In the genomic region with DNA sequence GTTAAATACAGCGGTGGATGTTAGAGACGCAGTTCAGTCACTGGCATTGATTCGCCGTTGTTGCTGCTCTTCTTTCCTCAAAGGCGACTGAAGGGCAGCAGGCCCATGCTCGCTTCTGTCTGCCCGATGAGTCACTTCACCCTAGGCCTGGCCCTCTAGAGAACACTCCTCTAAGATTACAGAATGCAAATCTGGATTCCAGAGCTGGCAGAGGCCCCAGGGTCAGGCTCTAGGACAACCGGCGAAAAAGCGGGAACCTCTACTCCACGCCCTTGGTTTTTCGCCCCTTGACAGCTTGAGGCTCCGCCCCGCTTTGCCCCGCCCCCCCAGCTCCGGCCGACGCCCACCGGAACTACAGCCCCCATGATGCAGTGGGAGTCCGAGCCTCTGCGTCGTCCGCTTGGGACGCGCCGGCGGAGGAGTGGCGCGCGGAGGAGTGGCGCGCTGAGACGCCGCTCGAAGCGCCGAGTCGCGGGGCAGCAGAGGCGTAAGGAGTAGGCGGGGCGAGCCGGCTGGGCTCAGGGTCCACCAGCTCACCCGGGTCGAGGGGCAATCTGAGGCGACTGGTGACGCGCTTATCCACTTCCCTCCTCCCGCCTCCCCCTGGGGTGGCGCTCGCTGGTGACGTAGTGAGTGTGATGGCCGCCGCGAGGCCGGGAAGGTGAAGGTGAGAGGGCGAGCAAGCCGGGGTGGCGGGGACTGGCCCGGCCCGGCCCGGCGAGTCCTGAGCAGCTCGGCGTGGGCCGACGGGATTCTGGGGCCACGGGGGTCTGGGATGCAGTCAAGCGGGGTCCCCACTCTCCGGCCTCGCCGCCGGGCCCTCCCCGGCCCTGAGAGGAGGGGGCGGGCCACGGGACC, we compare ENCODE assay signal across 8 cellular contexts. TPM values are rescaled to one million over a fixed set of nuclear protein-coding genes. Genes with fewer than 3 reads are reported as not detected.
A peak's percentile ranks its signal among the peaks of the same experiment; 100 is the strongest.
DNase-seq lines count a peak whose midpoint lies in the region; ATAC-seq and TF ChIP-seq lines count a peak whose summit lies in the region.

A gene (plus strand): TSS at position 627 of the 858 bp plus-strand sequence. CDS start 8,725 bp downstream, outside the sequence.

- H3K4ac ChIP-seq in trophoblast cell (ENCODE audit: low read depth, low read length), result peak within 1 kb of the TSS; percentile 77

- H3K4me3 ChIP-seq in GM12875 (ENCODE audit: low read depth, low read length), result peak within 1 kb of the TSS; percentile 78
- peak within 1 kb of the TSS; percentile 99 for H3K4me3 ChIP-seq in adipocyte (ENCODE audit: low read length)
- H3K4me3 ChIP-seq in cardiac muscle cell, result peak within 1 kb of the TSS; percentile 67
- H3K4me3 ChIP-seq in trophoblast cell (ENCODE audit: low read depth, low read length), result peak within 1 kb of the TSS; percentile 98
- peak within 1 kb of the TSS; percentile 73 to 95 (median 94) for H3K4me3 ChIP-seq in transverse colon

- no peak within 1 kb of the TSS for H2BK12ac ChIP-seq in trophoblast cell (ENCODE audit: low read length)

- peak within 1 kb of the TSS; percentile 71 for H4K91ac ChIP-seq in trophoblast cell (ENCODE audit: low read depth, low read length)

- peak within 1 kb of the TSS; percentile 47 for H2BK120ac ChIP-seq in trophoblast cell (ENCODE audit: insufficient read depth, low read length, poor library complexity)

- H2AFZ ChIP-seq in trophoblast cell (ENCODE audit: insufficient read depth, low read length, poor library complexity), result peak within 1 kb of the TSS; percentile 57

- H3K4me1 ChIP-seq in adipocyte (ENCODE audit: control insufficient read depth, insufficient read depth, low read length) (peaks cover 41% of the 10 kb centered on the region), cardiac muscle cell (ENCODE audit: low read depth) (peaks cover 14% of the 10 kb centered on the region), trophoblast cell (ENCODE audit: control insufficient read depth in 1 of 2, insufficient read depth in 2 of 2, low read length in 2 of 2) (peaks cover 12 to 17% of the 10 kb centered on the region in 2 experiments), transverse colon (peaks cover 22 to 55% (median 42%) of the 10 kb centered on the region in 4 donors)

- peak within 1 kb of the TSS; percentile 97 for H3K4me2 ChIP-seq in trophoblast cell (ENCODE audit: low read length)

- TF ChIP-seq EP300 in transverse colon (IDR thresholded peaks at IDR 0.05; ENCODE audit: low read depth), result peak; percentile 18

- peak within 1 kb of the TSS; percentile 67 for H3K18ac ChIP-seq in trophoblast cell (ENCODE audit: low read length)

- H3K36me3 ChIP-seq in adipocyte (ENCODE audit: control insufficient read depth, insufficient read depth, low read length, severe bottlenecking), result peaks cover 30% of the 10 kb centered on the region
- H3K36me3 ChIP-seq in cardiac muscle cell, result peaks cover 17% of the 10 kb centered on the region
- peaks cover 31 to 36% of the 10 kb centered on the region in 2 experiments for H3K36me3 ChIP-seq in trophoblast cell (ENCODE audit: control insufficient read depth in 1 of 2, insufficient read depth in 2 of 2, low read length in 2 of 2)
- peaks cover 0 to 8% (median 2%) of the 10 kb centered on the region in 4 donors for H3K36me3 ChIP-seq in transverse colon

- peak; percentile 83 for TF ChIP-seq POLR2A in transverse colon (IDR thresholded peaks at IDR 0.05)

- DNase-seq in NCI-H1436 (lab: John Stamatoyannopoulos, UW), result peak; percentile 99
- DNase-seq in T follicular helper cell (ENCODE audit: low read depth), result peak; percentile 88
- peak; percentile 98 for DNase-seq in adipocyte (ENCODE audit: low read depth)
- DNase-seq in cardiac muscle cell (ENCODE audit: low read depth in 1 of 2, low spot score in 1 of 2), result peak; percentile 99
- DNase-seq in trophoblast cell, result peak; percentile 98 to 99
- DNase-seq in transverse colon, result peak; percentile 98

- H3K14ac ChIP-seq in trophoblast cell (ENCODE audit: low read length), result peak within 1 kb of the TSS; percentile 83

- peak within 1 kb of the TSS; percentile 73 for H2AK5ac ChIP-seq in trophoblast cell (ENCODE audit: low read length)

- in situ Hi-C loops in transverse colon (cut with MboI; ENCODE audit: low pct_ligation_motif_present in 1 of 4, low pct_unique_long_range_greater_than_20kb in 1 of 4, low sequenced_read_pairs in 3 of 4), result no loop called here

- H2BK5ac ChIP-seq in trophoblast cell (ENCODE audit: low read depth, low read length, poor library complexity), result peak within 1 kb of the TSS; percentile 32

- peaks cover 4% of the 10 kb centered on the region for H3K79me1 ChIP-seq in trophoblast cell (ENCODE audit: low read length)

- intact Hi-C loops in transverse colon (cut with DNase I; ENCODE audit: low total_unique reads), result no loop called here

- peak within 1 kb of the TSS; percentile 70 for H4K12ac ChIP-seq in trophoblast cell (ENCODE audit: low read depth, low read length)

- TF ChIP-seq CTCF in GM12875 (IDR thresholded peaks at IDR 0.05; ENCODE audit: borderline replicate concordance, insufficient read depth, low read depth, low read length), result no peak
- no peak for TF ChIP-seq CTCF in cardiac muscle cell (IDR thresholded peaks at IDR 0.05; ENCODE audit: low read depth, low read length)
- TF ChIP-seq CTCF in transverse colon (IDR thresholded peaks at IDR 0.05), result no peak

- H3K27ac ChIP-seq in cardiac muscle cell (peak within 1 kb of the TSS; percentile 97), trophoblast cell (ENCODE audit: low read depth, low read length) (peak within 1 kb of the TSS; percentile 88), transverse colon (peak within 1 kb of the TSS; percentile 96 to 97 (median 96))

- no peak within 1 kb of the TSS for H3K23ac ChIP-seq in trophoblast cell (ENCODE audit: low read length)

- H3K9ac ChIP-seq in adipocyte (ENCODE audit: low read length) (peak within 1 kb of the TSS; percentile 99), trophoblast cell (ENCODE audit: low read length) (peak within 1 kb of the TSS; percentile 88)

- peak within 1 kb of the TSS; percentile 91 for H4K8ac ChIP-seq in trophoblast cell (ENCODE audit: low read depth, low read length)

- H3K27me3 ChIP-seq in adipocyte (replicated peaks; ENCODE audit: control insufficient read depth, insufficient read depth, low read length) (no peaks in the 10 kb centered on the region), cardiac muscle cell (no peaks in the 10 kb centered on the region), trophoblast cell (ENCODE audit: insufficient read depth, low read length) (no peaks in the 10 kb centered on the region), transverse colon (no peaks in the 10 kb centered on the region)

- peaks cover 7% of the 10 kb centered on the region for H3K79me2 ChIP-seq in trophoblast cell (ENCODE audit: control insufficient read depth, insufficient read depth, low read length, poor library complexity)

- no CpG with 5 or more reads among the region's 76 CpGs for WGBS in trophoblast cell (ENCODE audit: extremely low coverage, insufficient coverage, insufficient read length)
- 1% methylated on average over 47 of the region's 76 CpGs; no CpG with 5 or more reads in 1 of the 2 donors for WGBS in transverse colon (ENCODE audit: low coverage in 1 of 2), 2 donors

- peak; percentile 94 for ATAC-seq in HG02798 (IDR thresholded peaks at IDR 0.05; ENCODE audit: poor library complexity, unreplicated experiment)

- H3K9me3 ChIP-seq in adipocyte (ENCODE audit: control insufficient read depth, low read length) (no peaks in the 10 kb centered on the region), cardiac muscle cell (ENCODE audit: low read depth) (no peaks in the 10 kb centered on the region), trophoblast cell (ENCODE audit: insufficient read depth, low read depth, low read length) (no peaks in the 10 kb centered on the region), transverse colon (no peaks in the 10 kb centered on the region)

RNA-seq across cellular contexts. Expression of the gene that starts here (rescaled TPM):
- total RNA-seq in cardiac muscle cell, result 86.7 and 89.7 TPM in 2 replicates
- 82.6 and 83.8 TPM in 2 replicates for polyA plus RNA-seq in cardiac muscle cell
- polyA plus RNA-seq in trophoblast cell (2013), result 43.1 and 46.4 TPM in 2 replicates
- total RNA-seq in transverse colon, result 10 to 100 TPM; 72.1 to 92.8 (median 75.6) TPM

Comparison
In these comparisons a context has a peak if more than half of its experiments do, and no peak if none do; other contexts are left out.
1. Peak in every context shown above with its lines: DNase-seq, ATAC-seq, H3K4me3 ChIP-seq and H3K27ac ChIP-seq.